10 cellular contexts compared by ENCODE assay signal in the genomic region with DNA sequence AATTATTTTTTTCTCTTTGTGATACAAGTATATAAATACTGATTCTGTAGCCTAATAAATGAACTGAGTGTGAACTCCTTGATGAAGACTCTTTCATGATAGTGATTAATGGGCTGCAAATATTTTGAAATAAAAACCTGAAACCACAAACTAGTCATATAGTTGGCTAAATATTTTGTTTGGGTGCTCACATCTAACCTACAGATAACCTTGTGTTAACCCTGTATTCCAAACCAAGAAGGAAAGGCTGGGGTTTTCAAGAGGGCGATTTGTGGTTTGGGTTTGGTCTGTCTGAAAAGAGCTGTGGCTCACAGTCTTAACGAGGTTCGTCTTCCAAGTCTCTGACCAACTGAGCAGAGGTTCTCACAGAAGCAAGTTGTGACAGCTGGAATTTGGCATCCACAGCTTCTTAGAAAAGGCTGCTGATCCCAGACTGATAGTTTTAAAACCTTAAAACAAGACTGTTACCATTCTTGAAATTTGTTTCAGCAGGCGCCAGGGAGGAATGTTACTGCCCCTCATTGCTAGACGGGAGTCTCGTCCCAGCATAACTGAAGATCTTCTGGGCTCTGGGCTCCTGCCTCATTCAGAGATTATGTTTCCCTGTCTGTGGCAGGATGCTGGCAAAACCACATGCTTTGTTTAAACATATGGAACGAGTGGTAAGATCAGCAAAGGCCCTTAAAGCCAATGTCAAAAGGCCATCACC.
DNase-seq lines count a peak whose midpoint lies in the region; ATAC-seq and TF ChIP-seq lines count a peak whose summit lies in the region.
"Had no signal": no experiment of that assay in that cellular context is flagged by ENCODE, and none has a peak within 500 bp of the region (broad histone marks: within the 10 kb centered on the region; RNA-seq: fewer than 3 reads in every experiment).

No MANE protein-coding gene starts in this region.

- intact Hi-C loops in Calu3 (cut with micrococcal nuclease; ENCODE audit: unreplicated experiment) = loop anchor here (5.0 to 10.0 kb wide), 5 partner anchors 242 to 757 kb away; a partner anchor contains a TSS

- no peak overlapping the region for H3K4me3 ChIP-seq in lung

- H3K4me3 Mint-ChIP-seq in Calu3 (ENCODE audit: low read depth, unreplicated experiment) = peak overlapping the region; percentile 13
- no peak overlapping the region for H3K4me3 Mint-ChIP-seq in T-helper 2 cell treated with Interferon-gamma antibody and Interleukin-4, amounts not matched to agents 5 μg/mL and 100 μg/mL, for 36 hours

- peaks cover 0 to 4% of the 10 kb centered on the region in 2 donors for H3K9me3 ChIP-seq in lung (ENCODE audit: control insufficient read depth in 2 of 2, insufficient read depth in 1 of 2, low read length in 1 of 2)

- ATAC-seq in lung (ENCODE audit: insufficient read depth, low FRiP score) = peak; percentile 61
- ATAC-seq in HG03159 (IDR thresholded peaks at IDR 0.05; ENCODE audit: unreplicated experiment) = no peak

- H3K27me3 ChIP-seq in lung (ENCODE audit: control insufficient read depth, insufficient read depth) = no peaks in the 10 kb centered on the region

- peak overlapping the region in 1 of 2 donors; percentile 26 for H3K27ac ChIP-seq in lung (ENCODE audit: low read depth in 1 of 2, low read length in 1 of 2)
- H3K27ac ChIP-seq: KMS-11 had no signal

- H3K9me3 Mint-ChIP-seq in Calu3 (ENCODE audit: low read depth, unreplicated experiment) = peaks cover 13% of the 10 kb centered on the region
- no peaks in the 10 kb centered on the region for H3K9me3 Mint-ChIP-seq in T-helper 2 cell treated with Interferon-gamma antibody and Interleukin-4, amounts not matched to agents 5 μg/mL and 100 μg/mL, for 36 hours

- no peaks in the 10 kb centered on the region for H3K36me3 Mint-ChIP-seq in Calu3 (ENCODE audit: insufficient read depth, unreplicated experiment)
- no peaks in the 10 kb centered on the region for H3K36me3 Mint-ChIP-seq in T-helper 2 cell treated with Interferon-gamma antibody and Interleukin-4, amounts not matched to agents 5 μg/mL and 100 μg/mL, for 36 hours (ENCODE audit: low read depth)

- BruUV-seq in Calu3 (replicated peaks; lab: Mats Ljungman, UMichigan) = no TSS peak

- peak; percentile 45 for DNase-seq in Calu3
- DNase-seq in LoVo (ENCODE audit: low spot score) = peak; percentile 19
- DNase-seq in amniotic stem cell (lab: John Stamatoyannopoulos, UW) = peak; percentile 65
- DNase-seq in lung (ENCODE audit: low spot score) = no peak
- DNase-seq in D341Med (ENCODE audit: low spot score) = no peak
- DNase-seq in T-helper 2 cell treated with Interferon-gamma antibody and Interleukin-4, amounts not matched to agents 5 μg/mL and 100 μg/mL, for 36 hours (ENCODE audit: low spot score) = no peak
- DNase-seq in superior temporal gyrus (ENCODE audit: extremely low spot score) = no peak
- DNase-seq: T-helper 9 cell had no signal

- peak overlapping the region; percentile 37 for H3K27ac Mint-ChIP-seq in Calu3 (ENCODE audit: unreplicated experiment)
- H3K27ac Mint-ChIP-seq in T-helper 2 cell treated with Interferon-gamma antibody and Interleukin-4, amounts not matched to agents 5 μg/mL and 100 μg/mL, for 36 hours = no peak overlapping the region

- no peaks in the 10 kb centered on the region for H3K36me3 ChIP-seq in lung (ENCODE audit: control insufficient read depth in 2 of 2, insufficient read depth in 2 of 2, low read length in 2 of 2)

- CTCF ChIA-PET in Calu3 (lab: Charles Lee) = interaction anchor here (1.1 kb wide), 1 partner anchor 738 kb away, joined by 6 read pairs; no protein-coding TSS in a partner anchor

- no peaks in the 10 kb centered on the region for H3K4me1 ChIP-seq in lung (ENCODE audit: control insufficient read depth in 2 of 2, insufficient read depth in 2 of 2, low read length in 2 of 2)

- H3K27me3 Mint-ChIP-seq in Calu3 (ENCODE audit: unreplicated experiment) = no peaks in the 10 kb centered on the region
- no peaks in the 10 kb centered on the region for H3K27me3 Mint-ChIP-seq in T-helper 2 cell treated with Interferon-gamma antibody and Interleukin-4, amounts not matched to agents 5 μg/mL and 100 μg/mL, for 36 hours (ENCODE audit: low read depth)

- TF ChIP-seq CTCF in Calu3 (IDR thresholded peaks at IDR 0.05; ENCODE audit: unreplicated experiment) (no peak), lung (IDR thresholded peaks at IDR 0.05; ENCODE audit: control extremely low read depth, extremely low read depth) (no peak)

- WGBS in lung, 2 donors = 45 to 52% methylated on average over 7 of the region's 7 CpGs

- H3K4me1 Mint-ChIP-seq in Calu3 (ENCODE audit: low read depth, unreplicated experiment) = peaks cover 30% of the 10 kb centered on the region
- no peaks in the 10 kb centered on the region for H3K4me1 Mint-ChIP-seq in T-helper 2 cell treated with Interferon-gamma antibody and Interleukin-4, amounts not matched to agents 5 μg/mL and 100 μg/mL, for 36 hours (ENCODE audit: low read depth)

Comparison
In these comparisons a context has a peak if more than half of its experiments do, and no peak if none do; other contexts are left out.
1. DNase-seq: peak in Calu3 (single experiment), LoVo (single experiment) and amniotic stem cell (single experiment); none in lung (single experiment), D341Med (single experiment), T-helper 2 cell treated with Interferon-gamma antibody and Interleukin-4, amounts not matched to agents 5 μg/mL and 100 μg/mL, for 36 hours (single experiment) and superior temporal gyrus (single experiment).